In the genomic region with DNA sequence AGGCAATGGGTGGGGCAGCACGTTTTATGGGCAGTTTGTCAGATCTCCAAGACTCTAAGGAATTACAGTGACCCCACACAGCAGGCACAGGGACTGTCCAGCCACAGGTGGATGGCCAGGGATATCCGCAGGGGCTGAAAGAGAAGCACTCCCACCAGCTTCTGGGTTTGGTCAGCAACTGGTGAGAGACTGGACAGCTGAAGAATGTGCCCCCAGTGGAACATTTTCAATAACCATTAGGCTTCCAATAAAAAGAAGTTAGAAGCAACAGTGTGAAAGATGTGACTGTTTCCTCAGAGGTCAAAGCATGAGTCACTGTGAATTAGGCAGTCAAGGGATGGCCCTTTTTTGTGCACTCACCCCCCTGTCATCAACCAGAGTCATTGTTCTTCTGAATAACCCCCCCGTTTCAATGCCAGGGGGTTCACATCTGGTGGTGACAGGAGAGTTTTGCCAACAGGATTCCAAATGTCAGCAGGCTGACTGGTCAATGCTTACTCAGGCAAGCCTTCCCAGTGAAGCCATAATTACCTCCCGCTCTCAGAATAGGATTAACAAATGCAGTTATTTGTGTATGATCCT, we compare ENCODE assay signal across 13 cellular contexts.
DNase-seq lines count a peak whose midpoint lies in the region; ATAC-seq, FAIRE-seq and TF ChIP-seq lines count a peak whose summit lies in the region.
"Had no signal": no experiment of that assay in that cellular context is flagged by ENCODE, and none has a peak within 500 bp of the region (broad histone marks: within the 10 kb centered on the region; RNA-seq: fewer than 3 reads in every experiment).

No MANE protein-coding gene starts in this region.

- no peak overlapping the region for H3K4me3 ChIP-seq in RWPE2 (ENCODE audit: severe bottlenecking)
- no peak overlapping the region for H3K4me3 ChIP-seq in fibroblast of the aortic adventitia (ENCODE audit: low read depth, low read length)
- H3K4me3 ChIP-seq: colonic mucosa had no signal

- H3K9me3 Mint-ChIP-seq in mesothelial cell of epicardium: no peaks in the 10 kb centered on the region

- H3K4me3 Mint-ChIP-seq in mesothelial cell of epicardium: no peak overlapping the region

- no peaks in the 10 kb centered on the region for H3K4me1 ChIP-seq in RWPE2 (ENCODE audit: insufficient read depth, poor library complexity, severe bottlenecking)
- H3K4me1 ChIP-seq: colonic mucosa had no signal

- TF ChIP-seq POLR2A in H54 (IDR thresholded peaks at IDR 0.05; ENCODE audit: low read depth, low read length): no peak

- H3K36me3 Mint-ChIP-seq in mesothelial cell of epicardium: no peaks in the 10 kb centered on the region

- TF ChIP-seq CTCF in RWPE2 (IDR thresholded peaks at IDR 0.05; ENCODE audit: poor library complexity, severe bottlenecking) (no peak), fibroblast of the aortic adventitia (IDR thresholded peaks at IDR 0.05; ENCODE audit: insufficient read depth, low read length) (no peak), mesothelial cell of epicardium (IDR thresholded peaks at IDR 0.05; ENCODE audit: unreplicated experiment) (no peak)

- no peak overlapping the region for H3K27ac ChIP-seq in RWPE2 (ENCODE audit: poor library complexity, severe bottlenecking)
- H3K27ac ChIP-seq: colonic mucosa had no signal

- peaks cover 30% of the 10 kb centered on the region for H3K27me3 Mint-ChIP-seq in mesothelial cell of epicardium (ENCODE audit: low read depth)

- DNase-seq in H54 (ENCODE audit: insufficient read length, low spot score): peak; percentile 43
- DNase-seq in RWPE2 (ENCODE audit: low spot score): no peak
- peak; percentile 79 for DNase-seq in fibroblast of the aortic adventitia (ENCODE audit: low read depth)
- DNase-seq in renal cortical epithelial cell (ENCODE audit: low read depth): peak; percentile 91
- no peak for DNase-seq in GDM1 (lab: John Stamatoyannopoulos, UW)
- no peak for DNase-seq in mesothelial cell of epicardium (ENCODE audit: low spot score in 2 of 2, unreplicated experiment in 2 of 2)
- DNase-seq in NCI-H226: no peak
- DNase-seq in activated CD4-positive, alpha-beta T cell treated with anti-CD3 and anti-CD28 coated beads, Interleukin-2, amount 50 U/mL, for 4 hours: no peak
- DNase-seq: colonic mucosa, left colon, NCI-H345, right cardiac atrium had no signal

- H3K27ac Mint-ChIP-seq in mesothelial cell of epicardium: no peak overlapping the region

- no peaks in the 10 kb centered on the region for H3K27me3 ChIP-seq in RWPE2 (ENCODE audit: insufficient read depth, poor library complexity, severe bottlenecking)
- H3K27me3 ChIP-seq: colonic mucosa had no signal

- no peaks in the 10 kb centered on the region for H3K9me3 ChIP-seq in RWPE2 (ENCODE audit: severe bottlenecking)
- H3K9me3 ChIP-seq: colonic mucosa had no signal

- H3K4me1 Mint-ChIP-seq in mesothelial cell of epicardium: no peaks in the 10 kb centered on the region

- no peaks in the 10 kb centered on the region for H3K36me3 ChIP-seq in RWPE2 (ENCODE audit: low read depth)
- H3K36me3 ChIP-seq: colonic mucosa had no signal

- ATAC-seq in RWPE2 (ENCODE audit: low read depth): peak; percentile 71
- ATAC-seq: left colon had no signal

- peak; percentile 82 for FAIRE-seq in H54 (lab: Jason Lieb, UNC)
- FAIRE-seq: G401.6 had no signal

Comparison
In these comparisons a context has a peak if more than half of its experiments do, and no peak if none do; other contexts are left out.
1. DNase-seq: peak in H54 (single experiment), fibroblast of the aortic adventitia (single experiment) and renal cortical epithelial cell (single experiment); none in RWPE2 (single experiment), GDM1 (single experiment), mesothelial cell of epicardium (0 of 2), NCI-H226 (single experiment) and activated CD4-positive, alpha-beta T cell treated with anti-CD3 and anti-CD28 coated beads, Interleukin-2, amount 50 U/mL, for 4 hours (0 of 2).